In the genomic region with DNA sequence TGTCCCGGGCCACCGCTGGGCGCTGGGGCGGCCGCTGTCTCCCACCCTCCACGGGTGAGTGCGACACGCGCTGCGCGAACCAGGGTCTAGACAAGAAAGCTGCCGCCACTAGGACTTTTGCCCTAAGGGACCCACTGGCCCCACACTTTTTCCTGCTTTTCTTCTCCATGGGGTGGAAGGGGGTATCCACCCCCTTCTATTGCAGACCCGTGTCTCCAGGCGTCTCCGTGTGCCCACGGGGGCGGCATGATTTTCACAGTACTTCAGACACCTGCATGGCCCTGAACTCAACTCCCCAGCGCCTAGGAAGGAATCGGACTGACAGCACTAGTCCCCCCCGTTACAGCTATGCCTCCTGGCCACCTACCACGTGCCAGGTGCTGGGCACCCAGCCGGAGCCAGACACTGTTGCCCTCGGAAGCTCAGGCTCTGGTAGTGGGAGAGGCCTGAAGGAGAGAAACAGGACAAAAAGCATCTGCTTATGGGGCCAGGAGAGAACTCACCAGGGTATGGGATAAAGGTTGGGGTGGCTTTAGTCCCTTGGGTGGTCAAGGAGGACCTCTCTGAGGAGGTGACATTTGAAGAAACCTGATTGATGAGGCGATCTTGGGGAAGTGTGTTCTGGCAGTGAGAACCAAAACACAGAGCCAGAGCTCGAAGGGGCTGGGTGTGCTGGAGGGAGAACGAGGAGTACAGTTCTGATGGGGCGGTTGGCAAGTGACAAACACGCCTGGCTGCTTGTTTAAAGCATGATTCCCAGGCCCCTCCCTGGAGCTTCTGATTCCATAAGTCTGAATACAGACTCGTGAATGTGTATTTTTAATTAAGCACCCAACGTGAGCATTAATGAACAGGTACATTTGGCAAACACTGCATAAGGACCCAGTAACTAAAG, we compare ENCODE assay signal across 8 cellular contexts. TPM values are rescaled to one million over a fixed set of nuclear protein-coding genes. Genes with fewer than 3 reads are reported as not detected.
DNase-seq lines count a peak whose midpoint lies in the region; ATAC-seq and TF ChIP-seq lines count a peak whose summit lies in the region.

No MANE protein-coding gene starts in this region.

- intact Hi-C loops in A673 (cut with micrococcal nuclease; ENCODE audit: unreplicated experiment): no loop called here

- H3K9me3 Mint-ChIP-seq in central memory CD8-positive, alpha-beta T cell: no peaks in the 10 kb centered on the region

- H3K4me1 ChIP-seq in A673 (ENCODE audit: insufficient read depth, low read length, poor library complexity, severe bottlenecking): peaks cover 3% of the 10 kb centered on the region
- H3K4me1 ChIP-seq in HAP-1: peaks cover 3% of the 10 kb centered on the region; the same call in 1 of the 2 replicates
- peaks cover 12% of the 10 kb centered on the region for H3K4me1 ChIP-seq in mucosa of stomach (ENCODE audit: control insufficient read depth, insufficient read depth, low read length)

- no peak for TF ChIP-seq CTCF in A673 (conservative IDR thresholded peaks at IDR 0.05; ENCODE audit: low read depth, low read length)

- H3K4me3 Mint-ChIP-seq in central memory CD8-positive, alpha-beta T cell: peak overlapping the region; percentile 98

- H3K36me3 Mint-ChIP-seq in central memory CD8-positive, alpha-beta T cell (ENCODE audit: insufficient read depth): peaks cover 31% of the 10 kb centered on the region

- POLR2A ChIA-PET in A673 (lab: Charles Lee; ENCODE audit: low non-redundant PET): no interaction called here

- H3K9me3 ChIP-seq in A673 (ENCODE audit: low read depth, low read length, poor library complexity, severe bottlenecking) (no peaks in the 10 kb centered on the region), HAP-1 (no peaks in the 10 kb centered on the region), mucosa of stomach (ENCODE audit: control insufficient read depth, low read length) (no peaks in the 10 kb centered on the region)

- no peaks in the 10 kb centered on the region for H3K36me3 ChIP-seq in A673 (ENCODE audit: insufficient read depth, low read length, poor library complexity, severe bottlenecking)
- no peaks in the 10 kb centered on the region for H3K36me3 ChIP-seq in HAP-1 (replicated peaks)
- no peaks in the 10 kb centered on the region for H3K36me3 ChIP-seq in mucosa of stomach (ENCODE audit: control insufficient read depth, insufficient read depth, low read length)

- H3K27ac ChIP-seq in A673 (ENCODE audit: low read depth, low read length, poor library complexity, severe bottlenecking): no peak overlapping the region

- in situ Hi-C loops in HAP-1 (cut with MboI; ENCODE audit: low sequenced_read_pairs): no loop called here

- CTCF ChIA-PET in A673 (lab: Charles Lee): interaction anchor here (0.6 kb wide), 2 partner anchors 21 to 124 kb away, joined by 3 to 4 read pairs; no protein-coding TSS in a partner anchor

- H3K4me3 ChIP-seq in A673 (ENCODE audit: low read depth, low read length, poor library complexity, severe bottlenecking) (peak overlapping the region; percentile 40), HAP-1 (peak overlapping the region; percentile 23), mucosa of stomach (ENCODE audit: low read length) (peak overlapping the region; percentile 35)

- H3K27me3 ChIP-seq in A673 (replicated peaks; ENCODE audit: insufficient read depth, low read depth, low read length, poor library complexity) (no peaks in the 10 kb centered on the region), HAP-1 (ENCODE audit: low read depth) (no peaks in the 10 kb centered on the region), mucosa of stomach (ENCODE audit: control insufficient read depth, insufficient read depth, low read length) (peaks cover 3% of the 10 kb centered on the region)

- BruUV-seq in A673 (replicated peaks; lab: Mats Ljungman, UMichigan): no TSS peak

- no peaks in the 10 kb centered on the region for H3K27me3 Mint-ChIP-seq in central memory CD8-positive, alpha-beta T cell

- H3K4me1 Mint-ChIP-seq in central memory CD8-positive, alpha-beta T cell: peaks cover 52% of the 10 kb centered on the region

- no peak for ATAC-seq in central memory CD8-positive, alpha-beta T cell (replicated peaks; ENCODE audit: extremely low read depth, poor library complexity, severe bottlenecking)
- ATAC-seq in GM19035 (IDR thresholded peaks at IDR 0.05; ENCODE audit: unreplicated experiment): no peak
- no peak for ATAC-seq in GM21367 (IDR thresholded peaks at IDR 0.05; ENCODE audit: unreplicated experiment)

- DNase-seq in A673 (ENCODE audit: low spot score) (no peak), HAP-1 (ENCODE audit: low spot score in 2 of 2) (no peak), DMS79 treated with DMSO at 0.1 percent for 48 hours (lab: John Stamatoyannopoulos, UW) (no peak), UCSD-AML1 (lab: John Stamatoyannopoulos, UW; ENCODE audit: unreplicated experiment) (no peak)
- no peak for DNase-seq in central memory CD8-positive, alpha-beta T cell (ENCODE audit: low spot score in 2 of 2)

- H3K27ac Mint-ChIP-seq in central memory CD8-positive, alpha-beta T cell (ENCODE audit: low read depth): peak overlapping the region; percentile 84

- peak overlapping the region; percentile 56 for H3K9ac ChIP-seq in mucosa of stomach (ENCODE audit: low read length)

RNA-seq across cellular contexts. Expression of a gene that starts 0.6 kb away (rescaled TPM):
- 0.64 and 0.76 TPM in 2 replicates for total RNA-seq in A673 (2021)
